ENCODE assay signal across 19 cellular contexts in the genomic region with DNA sequence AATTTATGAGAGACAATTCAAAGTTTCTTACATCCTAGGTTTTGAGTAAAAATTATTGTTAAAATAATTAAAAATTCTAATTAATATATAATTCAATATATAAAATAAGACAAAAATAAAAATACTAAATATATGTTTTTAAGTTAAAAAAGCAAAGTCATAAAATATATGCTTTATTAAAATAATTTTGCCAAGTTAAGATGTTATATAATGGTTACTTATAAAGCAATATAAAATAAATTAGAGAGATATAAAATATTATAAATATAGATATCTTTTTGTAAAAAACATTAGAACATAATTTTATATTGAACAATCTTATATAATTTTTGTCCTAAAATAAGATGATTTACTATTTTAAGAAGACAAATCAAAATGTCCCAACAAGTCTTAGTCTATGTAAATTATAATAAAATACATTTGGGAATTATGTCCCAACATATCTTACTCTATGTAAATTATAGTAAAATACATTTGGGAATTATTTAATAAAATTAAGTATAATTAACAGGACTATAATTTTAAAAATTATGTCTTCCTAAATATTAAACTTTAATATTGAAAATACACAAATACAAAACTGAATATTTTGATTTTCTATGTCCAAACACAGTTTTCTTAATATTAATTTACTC.
DNase-seq lines count a peak whose midpoint lies in the region; ATAC-seq, FAIRE-seq and TF ChIP-seq lines count a peak whose summit lies in the region.
"Had no signal": no experiment of that assay in that cellular context is flagged by ENCODE, and none has a peak within 500 bp of the region (broad histone marks: within the 10 kb centered on the region; RNA-seq: fewer than 3 reads in every experiment).

No MANE protein-coding gene starts in this region.

- no peak overlapping the region for H3T11ph ChIP-seq in H9 (ENCODE audit: low read length)

- no peak overlapping the region for H4K91ac ChIP-seq in H9 (ENCODE audit: insufficient read length, low read depth, low read length)

- H3K4me3 Mint-ChIP-seq in H9 = no peak overlapping the region
- H3K4me3 Mint-ChIP-seq in stimulated activated naive B cell treated with anti-CD40 and anti-IgM and Interleukin-4, amounts not matched to agents 10 μg/mL and 1 μg/mL and 100 μg/mL, for 72 hours = no peak overlapping the region
- H3K4me3 Mint-ChIP-seq: B cell; CD4-positive, CD25-positive, alpha-beta regulatory T cell; CD8-positive, alpha-beta T cell; GM23338 had no signal

- no peaks in the 10 kb centered on the region for H3K9me2 ChIP-seq in Karpas-422 (replicated peaks; ENCODE audit: insufficient read depth, low read length)

- H3K36me3 ChIP-seq in Karpas-422 (ENCODE audit: insufficient read depth, low read length) = no peaks in the 10 kb centered on the region
- no peaks in the 10 kb centered on the region for H3K36me3 ChIP-seq in K562 (ENCODE audit: control insufficient read depth, insufficient read depth, low read length)
- H3K36me3 ChIP-seq: BLaER1, HAP-1 had no signal

- no peak overlapping the region for H2BK20ac ChIP-seq in H9 (ENCODE audit: low read depth, low read length, poor library complexity, severe bottlenecking)

- H3K14ac ChIP-seq in H9 (ENCODE audit: insufficient read depth, low read length) = no peak overlapping the region

- no peak overlapping the region for H3K4ac ChIP-seq in H9 (ENCODE audit: low read depth, low read length)

- no peaks in the 10 kb centered on the region for H3K9me1 ChIP-seq in K562 (ENCODE audit: control insufficient read depth, insufficient read depth, low read length)

- H3K27ac Mint-ChIP-seq in H9 = no peak overlapping the region
- H3K27ac Mint-ChIP-seq in stimulated activated naive B cell treated with anti-CD40 and anti-IgM and Interleukin-4, amounts not matched to agents 10 μg/mL and 1 μg/mL and 100 μg/mL, for 72 hours = no peak overlapping the region
- H3K27ac Mint-ChIP-seq: B cell; CD4-positive, CD25-positive, alpha-beta regulatory T cell; CD8-positive, alpha-beta T cell; GM23338 had no signal

- H3K56ac ChIP-seq in H9 (ENCODE audit: insufficient read length, low read depth, low read length) = no peak overlapping the region

- BruUV-seq in K562 (replicated peaks; lab: Mats Ljungman, UMichigan) = no TSS peak

- FAIRE-seq in K562 (lab: Jason Lieb, UNC) (no peak), islet of Langerhans (lab: Jason Lieb, UNC) (peak; percentile 92)
- FAIRE-seq: GM12878 had no signal

- H3K27me3 ChIP-seq in Karpas-422 (ENCODE audit: low read length) (no peaks in the 10 kb centered on the region), K562 (ENCODE audit: control insufficient read depth in 2 of 2, insufficient read depth in 2 of 2, low read length in 2 of 2) (peaks cover 11 to 21% of the 10 kb centered on the region in 2 experiments), H9 (ENCODE audit: insufficient read depth, low read length) (peaks cover 23% of the 10 kb centered on the region; the same call in 1 of the 2 replicates)
- H3K27me3 ChIP-seq: BLaER1 had no signal

- H3K79me1 ChIP-seq in H9 (ENCODE audit: insufficient read depth, low read depth, low read length, poor library complexity, severe bottlenecking) = no peaks in the 10 kb centered on the region

- no peak overlapping the region for H3K9ac ChIP-seq in Karpas-422 (ENCODE audit: low read length)
- no peak overlapping the region for H3K9ac ChIP-seq in K562 (ENCODE audit: insufficient read depth in 1 of 2, low read depth in 2 of 2, low read length in 2 of 2)
- no peak overlapping the region for H3K9ac ChIP-seq in H9 (ENCODE audit: extremely low read depth, insufficient read length, low read length)
- H3K9ac ChIP-seq: BLaER1 had no signal

- no peaks in the 10 kb centered on the region for H3K36me3 Mint-ChIP-seq in H9 (ENCODE audit: insufficient read depth in 1 of 3, low read depth in 3 of 3)
- no peaks in the 10 kb centered on the region for H3K36me3 Mint-ChIP-seq in stimulated activated naive B cell treated with anti-CD40 and anti-IgM and Interleukin-4, amounts not matched to agents 10 μg/mL and 1 μg/mL and 100 μg/mL, for 72 hours
- H3K36me3 Mint-ChIP-seq: CD4-positive, CD25-positive, alpha-beta regulatory T cell; CD8-positive, alpha-beta T cell had no signal

- H2AFZ ChIP-seq in Karpas-422 (ENCODE audit: low read length) (no peak overlapping the region), K562 (ENCODE audit: low read depth, low read length) (no peak overlapping the region), H9 (ENCODE audit: low read length) (no peak overlapping the region)
- H2AFZ ChIP-seq: GM23338 had no signal

- no peak for ATAC-seq in K562
- no peak for ATAC-seq in GM18909 (IDR thresholded peaks at IDR 0.05; ENCODE audit: poor library complexity, unreplicated experiment)
- ATAC-seq in stimulated activated naive B cell treated with anti-CD40 and anti-IgM and Interleukin-4, amounts not matched to agents 10 μg/mL and 1 μg/mL and 100 μg/mL, for 72 hours (replicated peaks) = no peak
- ATAC-seq: CD8-positive, alpha-beta T cell; GM12878; GM23338 had no signal

- 0 out of 2 replicates have a peak overlapping the region, but pooled peaks have one; percentile 97 for H3K27ac ChIP-seq in Karpas-422 (ENCODE audit: low read length)
- no peak overlapping the region for H3K27ac ChIP-seq in K562 (ENCODE audit: extremely low read depth, low read depth, low read length)
- H3K27ac ChIP-seq in H9 (ENCODE audit: insufficient read length, low read depth, low read length) = no peak overlapping the region
- H3K27ac ChIP-seq: BLaER1, C4-2B had no signal

- H3K4me3 ChIP-seq in Karpas-422 (ENCODE audit: low read length) = no peak overlapping the region
- no peak overlapping the region for H3K4me3 ChIP-seq in K562
- H3K4me3 ChIP-seq: BLaER1, GM12878, GM23338, HAP-1 had no signal

- H2BK12ac ChIP-seq in H9 (ENCODE audit: insufficient read length, low read depth, low read length) = no peak overlapping the region

- TF ChIP-seq RAD21 in K562 (CRISPR knock-in tag; conservative IDR thresholded peaks at IDR 0.05 in 1 of 2, IDR thresholded peaks at IDR 0.05 in 1 of 2) = no peak

- TF ChIP-seq POLR2A in K562 (conservative IDR thresholded peaks at IDR 0.05) = no peak

- peaks cover 84% of the 10 kb centered on the region for H3K27me3 Mint-ChIP-seq in H9 (ENCODE audit: low read depth)
- H3K27me3 Mint-ChIP-seq in stimulated activated naive B cell treated with anti-CD40 and anti-IgM and Interleukin-4, amounts not matched to agents 10 μg/mL and 1 μg/mL and 100 μg/mL, for 72 hours = no peaks in the 10 kb centered on the region
- H3K27me3 Mint-ChIP-seq: B cell had no signal

- H3K4me2 ChIP-seq in Karpas-422 (ENCODE audit: low read depth, low read length, poor library complexity, severe bottlenecking) = no peak overlapping the region
- no peak overlapping the region for H3K4me2 ChIP-seq in K562 (ENCODE audit: insufficient read depth, low read length)
- no peak overlapping the region for H3K4me2 ChIP-seq in H9 (ENCODE audit: insufficient read depth, insufficient read length, low read length)
- H3K4me2 ChIP-seq: BLaER1, GM23338 had no signal

- H2BK15ac ChIP-seq in H9 (ENCODE audit: low read depth, low read length) = no peak overlapping the region

- H2AK5ac ChIP-seq in H9 (ENCODE audit: insufficient read length, low read length) = no peak overlapping the region

- in situ Hi-C loops in K562 (cut with MboI) = no loop called here

- H3K79me2 ChIP-seq in Karpas-422 (ENCODE audit: low read length) (no peaks in the 10 kb centered on the region), K562 (ENCODE audit: control insufficient read depth, insufficient read depth, low read length) (no peaks in the 10 kb centered on the region), H9 (ENCODE audit: insufficient read depth, low read length) (no peaks in the 10 kb centered on the region)

- H3K9me3 ChIP-seq in Karpas-422 (ENCODE audit: low read length) (no peaks in the 10 kb centered on the region), K562 (replicated peaks; ENCODE audit: control insufficient read depth, insufficient read depth, low read depth, low read length) (no peaks in the 10 kb centered on the region), H9 (ENCODE audit: control insufficient read depth, low read depth, low read length) (no peaks in the 10 kb centered on the region)
- H3K9me3 ChIP-seq: BLaER1, Caco-2, HAP-1 had no signal

- no peaks in the 10 kb centered on the region for H4K20me1 ChIP-seq in Karpas-422 (ENCODE audit: insufficient read depth, low read depth, low read length)
- peaks cover 4% of the 10 kb centered on the region; the same call in 1 of the 2 replicates for H4K20me1 ChIP-seq in K562 (replicated peaks; ENCODE audit: control insufficient read depth, insufficient read depth, low read length)
- H4K20me1 ChIP-seq in H9 (ENCODE audit: control insufficient read depth, insufficient read depth, insufficient read length) = no peaks in the 10 kb centered on the region
- H4K20me1 ChIP-seq: BLaER1 had no signal

- no peak overlapping the region for H4K5ac ChIP-seq in H9 (ENCODE audit: insufficient read length, low read depth, low read length)

- H3K4me1 ChIP-seq in Karpas-422 (ENCODE audit: low read length) (peaks cover 44% of the 10 kb centered on the region), K562 (replicated peaks in 1 of 2; ENCODE audit: control insufficient read depth in 2 of 2, insufficient read depth in 2 of 2, low read length in 2 of 2) (no peaks in the 10 kb centered on the region; a peak in 1 of 5 replicates), H9 (ENCODE audit: insufficient read depth, low read length) (no peaks in the 10 kb centered on the region)
- H3K4me1 ChIP-seq: HAP-1 had no signal

- no peaks in the 10 kb centered on the region for H3K4me1 Mint-ChIP-seq in H9
- H3K4me1 Mint-ChIP-seq in stimulated activated naive B cell treated with anti-CD40 and anti-IgM and Interleukin-4, amounts not matched to agents 10 μg/mL and 1 μg/mL and 100 μg/mL, for 72 hours = peaks cover 6 to 14% of the 10 kb centered on the region in 2 donors
- H3K4me1 Mint-ChIP-seq: CD4-positive, CD25-positive, alpha-beta regulatory T cell; GM23338 had no signal

- no peak overlapping the region for H2BK120ac ChIP-seq in H9 (ENCODE audit: low read depth, low read length, poor library complexity, severe bottlenecking)

- no peak overlapping the region for H2BK5ac ChIP-seq in H9 (ENCODE audit: insufficient read length, low read length)

- TF ChIP-seq EP300 in K562 (IDR thresholded peaks at IDR 0.05; ENCODE audit: low read length) = no peak

- POLR2A ChIA-PET in K562 (lab: Yijun Ruan, JAX) = interaction anchor here (1.0 to 1.5 kb wide), 2 partner anchors 8 to 10 kb away, joined by 3 to 5 read pairs; no protein-coding TSS in a partner anchor

- no peak for TF ChIP-seq CTCF in K562 (IDR thresholded peaks at IDR 0.05 in 2 of 3, conservative IDR thresholded peaks at IDR 0.05 in 1 of 3; ENCODE audit: insufficient read depth in 2 of 3, low read depth in 1 of 3, low read length in 3 of 3)
- TF ChIP-seq CTCF in H9 (conservative IDR thresholded peaks at IDR 0.05) = no peak

- CTCF ChIA-PET in K562 (lab: Yijun Ruan, JAX; ENCODE audit: low intra/inter-chr PET ratio) = interaction anchor here (0.6 kb wide), 1 partner anchor 149 kb away, joined by 3 read pairs; no protein-coding TSS in a partner anchor

- no peaks in the 10 kb centered on the region for H3K23me2 ChIP-seq in H9 (ENCODE audit: insufficient read length, low read depth, low read length, poor library complexity, severe bottlenecking)

- H3K9me3 Mint-ChIP-seq in H9 = peaks cover 0 to 1% of the 10 kb centered on the region in 2 experiments; a peak in 2 of 5 replicates
- H3K9me3 Mint-ChIP-seq in stimulated activated naive B cell treated with anti-CD40 and anti-IgM and Interleukin-4, amounts not matched to agents 10 μg/mL and 1 μg/mL and 100 μg/mL, for 72 hours = peaks cover 0 to 1% of the 10 kb centered on the region in 2 donors
- H3K9me3 Mint-ChIP-seq: CD8-positive, alpha-beta T cell had no signal

- H3K18ac ChIP-seq in H9 (ENCODE audit: insufficient read length, low read depth, low read length) = no peak overlapping the region

- no peak overlapping the region for H4K8ac ChIP-seq in H9 (replicated peaks; ENCODE audit: insufficient read length, low read depth, low read length)

- no peak overlapping the region for H3K23ac ChIP-seq in H9 (ENCODE audit: insufficient read length, low read depth, low read length)

- DNase-seq in Karpas-422 (no peak), K562 (ENCODE audit: extremely low read depth in 1 of 4, low spot score in 3 of 4) (no peak), NCI-H526 treated with DMSO at 0.1 percent for 48 hours (lab: John Stamatoyannopoulos, UW) (no peak), H9 (no peak)
- no peak for DNase-seq in stimulated activated naive B cell treated with anti-CD40 and anti-IgM and Interleukin-4, amounts not matched to agents 10 μg/mL and 1 μg/mL and 100 μg/mL, for 72 hours
- DNase-seq: Caco-2; CD4-positive, CD25-positive, alpha-beta regulatory T cell; CD8-positive, alpha-beta T cell; DMS153; DND-41; GDM1 had no signal

- intact Hi-C loops in K562 (cut with micrococcal nuclease) = no loop called here
